Comparison of ENCODE assay signal across 26 cellular contexts in the genomic region with DNA sequence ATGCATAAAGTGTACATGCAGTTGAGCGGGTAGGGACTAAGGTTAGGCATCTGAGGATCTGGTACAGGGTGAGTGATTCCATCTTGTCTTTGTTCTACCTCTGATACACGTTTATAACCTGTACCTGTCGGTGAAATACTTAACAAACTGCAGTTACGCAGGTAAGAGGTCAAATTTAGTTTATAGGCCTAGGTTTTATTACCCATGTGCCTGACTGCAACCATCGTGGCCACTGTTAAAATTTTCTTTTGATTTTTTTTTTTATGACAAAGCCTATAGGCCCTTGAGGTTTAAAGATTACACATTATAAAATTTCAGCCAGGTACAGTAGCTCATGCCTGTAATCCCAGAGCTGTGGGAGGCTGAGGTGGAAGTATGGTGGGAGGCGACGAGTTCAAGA. TPM values are rescaled to one million over a fixed set of nuclear protein-coding genes. Genes with fewer than 3 reads are reported as not detected.
"Had no signal": no experiment of that assay in that cellular context is flagged by ENCODE, and none has a peak within 500 bp of the region (broad histone marks: within the 10 kb centered on the region; RNA-seq: fewer than 3 reads in every experiment).

No MANE protein-coding gene starts in this region.

- H3K36me3 Mint-ChIP-seq: IgD-negative memory B cell had no signal

- H3K27me3 Mint-ChIP-seq: IgD-negative memory B cell had no signal

- ATAC-seq: HepG2, K562, Right ventricle myocardium inferior, SK-N-SH treated with all-trans-retinoic acid at 6 μM for 48 hours had no signal

- H3K9me3 ChIP-seq: Peyer's patch, SJCRH30 had no signal

- H3K4me1 ChIP-seq: Peyer's patch, SJCRH30 had no signal

- H3K36me3 ChIP-seq: Peyer's patch, SJCRH30 had no signal

- H3K9ac ChIP-seq: KMS-11 had no signal

- H3K27me3 ChIP-seq: Peyer's patch, SJCRH30 had no signal

- DNase-seq: Kasumi-1, NCI-H1092, NCI-H1105 treated with DMSO at 0.1 percent for 48 hours, NCI-H1417 treated with DMSO at 0.1 percent for 48 hours, NCI-H146, NCI-H1694 treated with DMSO at 0.1 percent for 48 hours, NCI-H1930, NCI-H2081, NCI-H2107, NCI-H2227 treated with DMSO at 0.1 percent for 48 hours, NCI-H446, NCI-H510A, NCI-H524 treated with DMSO at 0.1 percent for 48 hours, NCI-H69, NCI-H774, PC-9, Peyer's patch, SHP77 treated with DMSO at 0.1 percent for 48 hours, SJCRH30 had no signal

- H3K4me3 Mint-ChIP-seq: IgD-negative memory B cell had no signal

- H3K27ac ChIP-seq: KMS-11, PC-9, Peyer's patch, SJCRH30 had no signal

- H3K4me3 ChIP-seq: K562, PC-9, Peyer's patch, SJCRH30 had no signal

- H3K4me2 ChIP-seq: KMS-11, PC-9 had no signal

- H2AFZ ChIP-seq: PC-9 had no signal

- H3K9me3 Mint-ChIP-seq: IgD-negative memory B cell had no signal

RNA-seq across cellular contexts. Expression of gene HNMT, which starts 15.4 kb away (rescaled TPM):
- total RNA-seq: HT1080 had no signal
- polyA plus RNA-seq: IgD-negative memory B cell had no signal
